In the genomic region with DNA sequence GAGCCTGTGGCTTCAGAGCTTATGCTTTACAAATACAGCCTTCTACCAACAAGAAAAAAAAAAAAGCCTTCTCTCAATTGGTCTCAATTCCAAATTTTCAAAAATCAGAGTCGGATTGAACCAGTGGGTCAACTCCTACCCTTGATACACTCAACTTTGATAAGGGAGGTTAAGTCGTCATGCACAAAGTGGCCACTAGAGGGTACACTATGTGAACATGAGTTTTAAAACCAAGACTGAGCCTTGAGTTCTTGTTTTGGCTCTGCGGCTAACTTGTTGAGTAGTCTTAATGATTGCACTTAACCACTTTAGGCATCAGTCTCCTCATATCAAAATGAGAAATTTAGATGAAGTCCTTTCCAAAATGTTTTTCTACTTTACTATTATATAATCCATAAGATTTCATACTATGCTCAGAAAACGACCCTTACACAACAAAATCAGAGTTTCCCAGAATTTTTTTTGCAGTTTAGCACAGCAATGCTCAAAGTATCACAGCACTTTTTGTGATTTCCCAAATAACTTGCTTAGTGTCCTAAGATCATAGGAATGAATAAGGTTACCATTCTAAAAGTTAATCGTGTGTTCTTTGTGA, we compare ENCODE assay signal across 8 cellular contexts.
A peak's percentile ranks its signal among the peaks of the same experiment; 100 is the strongest.
DNase-seq lines count a peak whose midpoint lies in the region; ATAC-seq and TF ChIP-seq lines count a peak whose summit lies in the region.

No MANE protein-coding gene starts in this region.

- H3K79me2 ChIP-seq in OCI-LY3 (ENCODE audit: low read length) (no peaks in the 10 kb centered on the region), hepatocyte (no peaks in the 10 kb centered on the region)

- H3K36me3 ChIP-seq in OCI-LY3 (replicated peaks; ENCODE audit: low read depth, low read length) (no peaks in the 10 kb centered on the region), hepatocyte (replicated peaks; ENCODE audit: insufficient read depth, low read depth) (no peaks in the 10 kb centered on the region)

- no peaks in the 10 kb centered on the region for H3K9me3 ChIP-seq in OCI-LY3 (ENCODE audit: insufficient read depth, low read length)
- H3K9me3 ChIP-seq in hepatocyte (ENCODE audit: low read depth) = no peaks in the 10 kb centered on the region

- peaks cover 31% of the 10 kb centered on the region for H3K27me3 ChIP-seq in OCI-LY3 (ENCODE audit: low read depth, low read length)
- H3K27me3 ChIP-seq in hepatocyte = no peaks in the 10 kb centered on the region

- H3K4me1 ChIP-seq in OCI-LY3 (ENCODE audit: low read length) = peaks cover 57% of the 10 kb centered on the region
- no peaks in the 10 kb centered on the region for H3K4me1 ChIP-seq in hepatocyte (ENCODE audit: insufficient read depth)

- H4K20me1 ChIP-seq in OCI-LY3 (ENCODE audit: insufficient read depth, low read length) = no peaks in the 10 kb centered on the region
- no peaks in the 10 kb centered on the region for H4K20me1 ChIP-seq in hepatocyte (ENCODE audit: insufficient read depth, poor library complexity, severe bottlenecking)

- no peaks in the 10 kb centered on the region for H3K9me2 ChIP-seq in hepatocyte (replicated peaks; ENCODE audit: insufficient read depth)

- H3K4me3 ChIP-seq in AG10803 (ENCODE audit: low read length) = no peak overlapping the region
- H3K4me3 ChIP-seq in OCI-LY3 (ENCODE audit: low read length) = no peak overlapping the region
- no peak overlapping the region for H3K4me3 ChIP-seq in hepatocyte

- H3K9ac ChIP-seq in OCI-LY3 (ENCODE audit: low read length) = no peak overlapping the region

- H3K4me2 ChIP-seq in OCI-LY3 (ENCODE audit: low read length) = peak overlapping the region; percentile 24; the same call in 1 of the 2 replicates
- no peak overlapping the region for H3K4me2 ChIP-seq in hepatocyte

- DNase-seq in AG10803 (ENCODE audit: low read depth) (peak; percentile 55), hepatocyte (ENCODE audit: low spot score) (peak; percentile 64), NOMO-1 treated with dmso at 0.1 percent for 144 hours (lab: John Stamatoyannopoulos, UW; ENCODE audit: unreplicated experiment) (no peak)
- DNase-seq in activated naive CD4-positive, alpha-beta T cell (lab: John Stamatoyannopoulos, UW) = peak; percentile 15 to 43 (median 35)
- peak; percentile 9 to 10 for DNase-seq in stimulated activated CD4-positive, alpha-beta T cell treated with anti-CD3 and anti-CD28 coated beads, Interleukin-15, amount 100 ng/mL, for 1 hour (ENCODE audit: low read depth in 1 of 2, low spot score in 1 of 2)

- H2AFZ ChIP-seq in OCI-LY3 (ENCODE audit: low read depth, low read length) (no peak overlapping the region), hepatocyte (no peak overlapping the region)

- peak; percentile 86 for ATAC-seq in GM18511 (IDR thresholded peaks at IDR 0.05; ENCODE audit: unreplicated experiment)
- ATAC-seq in HG03095 (IDR thresholded peaks at IDR 0.05; ENCODE audit: unreplicated experiment) = peak; percentile 48

- TF ChIP-seq CTCF in AG10803 (conservative IDR thresholded peaks at IDR 0.05; ENCODE audit: low read length) (peak; percentile 78), OCI-LY3 (IDR thresholded peaks at IDR 0.05; ENCODE audit: low read depth, low read length) (peak; percentile 86), hepatocyte (IDR thresholded peaks at IDR 0.05; ENCODE audit: poor library complexity) (peak; percentile 62)

- no peak overlapping the region for H3K27ac ChIP-seq in OCI-LY3 (ENCODE audit: low read length)
- no peak overlapping the region for H3K27ac ChIP-seq in hepatocyte

- WGBS in hepatocyte (ENCODE audit: low lambda C conversion rate, missing lambda C conversion rate) = 62% methylated on average over 5 of the region's 5 CpGs
